9 cellular contexts compared by ENCODE assay signal in genomic region chr11:131186629-131187075, GRCh38.
DNase-seq lines count a peak whose midpoint lies in the region; ATAC-seq and TF ChIP-seq lines count a peak whose summit lies in the region.
"Had no signal": no experiment of that assay in that cellular context is flagged by ENCODE, and none has a peak within 500 bp of the region (broad histone marks: within the 10 kb centered on the region; RNA-seq: fewer than 3 reads in every experiment).

No MANE protein-coding gene starts in this region.

- H3K4me3 Mint-ChIP-seq in endothelial cell (ENCODE audit: unreplicated experiment): no peak overlapping the region
- H3K4me3 Mint-ChIP-seq in type B pancreatic cell: no peak overlapping the region
- H3K4me3 Mint-ChIP-seq: dendritic cell treated with granulocyte-macrophage colony-stimulating factor and Interleukin-4, amounts not matched to agents 40 ng/mL and 50 ng/mL, for 4 days had no signal

- ATAC-seq in GM18517 (IDR thresholded peaks at IDR 0.05; ENCODE audit: unreplicated experiment) (peak; percentile 92), HG03175 (IDR thresholded peaks at IDR 0.05; ENCODE audit: unreplicated experiment) (peak; percentile 88)

- H3K27me3 Mint-ChIP-seq in endothelial cell (ENCODE audit: unreplicated experiment) (peaks cover 2% of the 10 kb centered on the region), type B pancreatic cell (peaks cover 16% of the 10 kb centered on the region)
- H3K27me3 Mint-ChIP-seq: dendritic cell treated with granulocyte-macrophage colony-stimulating factor and Interleukin-4, amounts not matched to agents 40 ng/mL and 50 ng/mL, for 4 days had no signal

- no peaks in the 10 kb centered on the region for H3K9me3 Mint-ChIP-seq in endothelial cell (ENCODE audit: unreplicated experiment)
- no peaks in the 10 kb centered on the region for H3K9me3 Mint-ChIP-seq in type B pancreatic cell
- H3K9me3 Mint-ChIP-seq: dendritic cell treated with granulocyte-macrophage colony-stimulating factor and Interleukin-4, amounts not matched to agents 40 ng/mL and 50 ng/mL, for 4 days had no signal

- H3K36me3 Mint-ChIP-seq in endothelial cell (ENCODE audit: low read depth, unreplicated experiment): no peaks in the 10 kb centered on the region
- H3K36me3 Mint-ChIP-seq in type B pancreatic cell: no peaks in the 10 kb centered on the region

- H3K4me1 Mint-ChIP-seq in endothelial cell (ENCODE audit: unreplicated experiment) (peaks cover 8% of the 10 kb centered on the region), type B pancreatic cell (ENCODE audit: unreplicated experiment) (peaks cover 14% of the 10 kb centered on the region)

- H3K4me3 ChIP-seq in effector memory CD4-positive, alpha-beta T cell (ENCODE audit: insufficient read depth, low read depth, low read length, poor library complexity, severe bottlenecking): no peak overlapping the region

- DNase-seq in GM20000 (ENCODE audit: low spot score): peak; percentile 79
- peak; percentile 14 for DNase-seq in endothelial cell (ENCODE audit: low spot score)
- DNase-seq in type B pancreatic cell (ENCODE audit: extremely low spot score, unreplicated experiment): no peak
- DNase-seq in COLO829 (ENCODE audit: low spot score): no peak
- DNase-seq in activated gamma-delta T cell (lab: John Stamatoyannopoulos, UW): no peak
- no peak for DNase-seq in effector memory CD4-positive, alpha-beta T cell

- H3K4me1 ChIP-seq in effector memory CD4-positive, alpha-beta T cell (ENCODE audit: control insufficient read depth, insufficient read depth, low read length, poor library complexity, severe bottlenecking): no peaks in the 10 kb centered on the region

- TF ChIP-seq CTCF in GM20000 (IDR thresholded peaks at IDR 0.05; ENCODE audit: extremely low read depth, missing control alignments) (no peak), endothelial cell (IDR thresholded peaks at IDR 0.05; ENCODE audit: unreplicated experiment) (no peak), type B pancreatic cell (conservative IDR thresholded peaks at IDR 0.05) (no peak)

- no peaks in the 10 kb centered on the region for H3K27me3 ChIP-seq in effector memory CD4-positive, alpha-beta T cell (replicated peaks; ENCODE audit: control insufficient read depth, insufficient read depth, low read length, poor library complexity, severe bottlenecking)

- H3K27ac ChIP-seq in effector memory CD4-positive, alpha-beta T cell (ENCODE audit: insufficient read depth, low read length, poor library complexity, severe bottlenecking): no peak overlapping the region

- H3K27ac Mint-ChIP-seq in endothelial cell (ENCODE audit: unreplicated experiment): no peak overlapping the region
- no peak overlapping the region for H3K27ac Mint-ChIP-seq in type B pancreatic cell
- H3K27ac Mint-ChIP-seq: dendritic cell treated with granulocyte-macrophage colony-stimulating factor and Interleukin-4, amounts not matched to agents 40 ng/mL and 50 ng/mL, for 4 days had no signal

- no peaks in the 10 kb centered on the region for H3K36me3 ChIP-seq in effector memory CD4-positive, alpha-beta T cell (ENCODE audit: control insufficient read depth, insufficient read depth, low read length)

- H3K9me3 ChIP-seq in effector memory CD4-positive, alpha-beta T cell (ENCODE audit: control insufficient read depth, low read length): no peaks in the 10 kb centered on the region

Comparison
In these comparisons a context has a peak if more than half of its experiments do, and no peak if none do; other contexts are left out.
1. DNase-seq: peak in GM20000 (single experiment) and endothelial cell (single experiment); none in type B pancreatic cell (single experiment), COLO829 (single experiment), activated gamma-delta T cell (single experiment) and effector memory CD4-positive, alpha-beta T cell (0 of 3).